ENCODE assay signal across 1 cellular context in the genomic region with DNA sequence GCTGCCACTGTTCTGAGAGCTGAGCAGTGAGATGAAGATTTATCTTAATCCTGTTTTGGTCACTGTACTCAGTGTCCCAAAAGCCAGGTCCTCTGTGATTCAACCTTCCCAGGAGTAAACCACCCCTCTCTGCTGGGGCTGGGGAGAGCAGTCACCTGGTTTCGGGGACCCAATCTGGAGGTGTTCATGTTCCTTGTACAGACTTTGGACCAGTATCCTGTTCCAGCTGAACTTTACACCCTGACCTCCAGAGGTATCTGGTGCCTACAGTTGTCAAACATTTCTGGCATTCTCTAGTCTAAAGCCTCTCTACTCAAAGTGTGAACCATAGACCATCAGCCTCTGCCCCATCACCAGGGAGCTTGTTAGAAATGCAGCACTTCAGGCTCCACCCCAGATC.
TF ChIP-seq lines count a peak whose summit lies in the region.

No MANE protein-coding gene starts in this region.

TF ChIP-seq in HepG2, 621 proteins besides CTCF, POLR2A, EP300 and RAD21 (continued from another document):
- TF ChIP-seq ZNF816 (CRISPR knock-in tag; IDR thresholded peaks at IDR 0.05; ENCODE audit: borderline replicate concordance) (no peak), XBP1 (CRISPR knock-in tag; IDR thresholded peaks at IDR 0.05) (no peak), ZNF329 (CRISPR knock-in tag; IDR thresholded peaks at IDR 0.05; ENCODE audit: low read depth) (no peak), ZNF235 (CRISPR knock-in tag; IDR thresholded peaks at IDR 0.05; ENCODE audit: borderline replicate concordance) (no peak), ZBTB1 (CRISPR knock-in tag; IDR thresholded peaks at IDR 0.05; ENCODE audit: borderline replicate concordance) (no peak), SOX5 (CRISPR knock-in tag; IDR thresholded peaks at IDR 0.05; ENCODE audit: borderline replicate concordance) (peak; percentile 71), JARID2 (CRISPR knock-in tag; IDR thresholded peaks at IDR 0.05; ENCODE audit: insufficient replicate concordance) (no peak), JDP2 (CRISPR knock-in tag; IDR thresholded peaks at IDR 0.05; ENCODE audit: borderline replicate concordance) (no peak), HNRNPH1 (optimal IDR thresholded peaks at IDR 0.05; ENCODE audit: low read depth, low read length) (no peak), ZNF468 (CRISPR knock-in tag; IDR thresholded peaks at IDR 0.05) (no peak), FOXA3 (CRISPR knock-in tag; IDR thresholded peaks at IDR 0.05) (peak; percentile 58), HNRNPL (IDR thresholded peaks at IDR 0.05; ENCODE audit: low read depth, low read length) (no peak), ARNT (IDR thresholded peaks at IDR 0.05) (no peak), ZNF605 (CRISPR knock-in tag; IDR thresholded peaks at IDR 0.05) (peak; percentile 81), MED13 (CRISPR knock-in tag; IDR thresholded peaks at IDR 0.05) (no peak), ZFP82 (CRISPR knock-in tag; IDR thresholded peaks at IDR 0.05; ENCODE audit: borderline replicate concordance) (no peak), ZNF263 (CRISPR knock-in tag; IDR thresholded peaks at IDR 0.05) (no peak), ZNF20 (CRISPR knock-in tag; IDR thresholded peaks at IDR 0.05) (no peak), GABPA (IDR thresholded peaks at IDR 0.05; ENCODE audit: low read depth, low read length) (no peak), GABPA (CRISPR knock-in tag; IDR thresholded peaks at IDR 0.05; ENCODE audit: low read depth) (0 out of 2 replicates have a peak, but pooled peaks have one; percentile 12), ZNF788 (CRISPR knock-in tag; IDR thresholded peaks at IDR 0.05; ENCODE audit: borderline replicate concordance) (peak; percentile 43; the same call in 1 of the 2 replicates)
- TF ChIP-seq, protein P1, sequence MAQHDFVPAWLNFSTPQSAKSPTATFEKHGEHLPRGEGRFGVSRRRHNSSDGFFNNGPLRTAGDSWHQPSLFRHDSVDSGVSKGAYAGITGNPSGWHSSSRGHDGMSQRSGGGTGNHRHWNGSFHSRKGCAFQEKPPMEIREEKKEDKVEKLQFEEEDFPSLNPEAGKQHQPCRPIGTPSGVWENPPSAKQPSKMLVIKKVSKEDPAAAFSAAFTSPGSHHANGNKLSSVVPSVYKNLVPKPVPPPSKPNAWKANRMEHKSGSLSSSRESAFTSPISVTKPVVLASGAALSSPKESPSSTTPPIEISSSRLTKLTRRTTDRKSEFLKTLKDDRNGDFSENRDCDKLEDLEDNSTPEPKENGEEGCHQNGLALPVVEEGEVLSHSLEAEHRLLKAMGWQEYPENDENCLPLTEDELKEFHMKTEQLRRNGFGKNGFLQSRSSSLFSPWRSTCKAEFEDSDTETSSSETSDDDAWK (CRISPR knock-in tag; IDR thresholded peaks at IDR 0.05): no peak
- TF ChIP-seq, protein P2, sequence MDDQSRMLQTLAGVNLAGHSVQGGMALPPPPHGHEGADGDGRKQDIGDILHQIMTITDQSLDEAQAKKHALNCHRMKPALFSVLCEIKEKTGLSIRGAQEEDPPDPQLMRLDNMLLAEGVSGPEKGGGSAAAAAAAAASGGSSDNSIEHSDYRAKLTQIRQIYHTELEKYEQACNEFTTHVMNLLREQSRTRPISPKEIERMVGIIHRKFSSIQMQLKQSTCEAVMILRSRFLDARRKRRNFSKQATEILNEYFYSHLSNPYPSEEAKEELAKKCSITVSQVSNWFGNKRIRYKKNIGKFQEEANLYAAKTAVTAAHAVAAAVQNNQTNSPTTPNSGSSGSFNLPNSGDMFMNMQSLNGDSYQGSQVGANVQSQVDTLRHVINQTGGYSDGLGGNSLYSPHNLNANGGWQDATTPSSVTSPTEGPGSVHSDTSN (CRISPR knock-in tag; IDR thresholded peaks at IDR 0.05; ENCODE audit: borderline replicate concordance): no peak
- TF ChIP-seq, protein P3, sequence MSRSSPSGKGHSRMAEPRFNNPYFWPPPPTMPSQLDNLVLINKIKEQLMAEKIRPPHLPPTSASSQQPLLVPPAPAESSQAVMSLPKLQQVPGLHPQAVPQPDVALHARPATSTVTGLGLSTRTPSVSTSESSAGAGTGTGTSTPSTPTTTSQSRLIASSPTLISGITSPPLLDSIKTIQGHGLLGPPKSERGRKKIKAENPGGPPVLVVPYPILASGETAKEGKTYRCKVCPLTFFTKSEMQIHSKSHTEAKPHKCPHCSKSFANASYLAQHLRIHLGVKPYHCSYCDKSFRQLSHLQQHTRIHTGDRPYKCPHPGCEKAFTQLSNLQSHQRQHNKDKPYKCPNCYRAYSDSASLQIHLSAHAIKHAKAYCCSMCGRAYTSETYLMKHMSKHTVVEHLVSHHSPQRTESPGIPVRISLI (CRISPR knock-in tag; IDR thresholded peaks at IDR 0.05; ENCODE audit: borderline replicate concordance): no peak
- TF ChIP-seq, protein P4, sequence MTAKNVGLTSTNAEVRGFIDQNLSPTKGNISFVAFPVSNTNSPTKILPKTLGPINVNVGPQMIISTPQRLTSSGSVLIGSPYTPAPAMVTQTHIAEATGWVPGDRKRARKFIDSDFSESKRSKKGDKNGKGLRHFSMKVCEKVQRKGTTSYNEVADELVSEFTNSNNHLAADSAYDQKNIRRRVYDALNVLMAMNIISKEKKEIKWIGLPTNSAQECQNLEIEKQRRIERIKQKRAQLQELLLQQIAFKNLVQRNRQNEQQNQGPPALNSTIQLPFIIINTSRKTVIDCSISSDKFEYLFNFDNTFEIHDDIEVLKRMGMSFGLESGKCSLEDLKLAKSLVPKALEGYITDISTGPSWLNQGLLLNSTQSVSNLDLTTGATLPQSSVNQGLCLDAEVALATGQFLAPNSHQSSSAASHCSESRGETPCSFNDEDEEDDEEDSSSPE (CRISPR knock-in tag; IDR thresholded peaks at IDR 0.05): no peak
- TF ChIP-seq, protein P5, sequence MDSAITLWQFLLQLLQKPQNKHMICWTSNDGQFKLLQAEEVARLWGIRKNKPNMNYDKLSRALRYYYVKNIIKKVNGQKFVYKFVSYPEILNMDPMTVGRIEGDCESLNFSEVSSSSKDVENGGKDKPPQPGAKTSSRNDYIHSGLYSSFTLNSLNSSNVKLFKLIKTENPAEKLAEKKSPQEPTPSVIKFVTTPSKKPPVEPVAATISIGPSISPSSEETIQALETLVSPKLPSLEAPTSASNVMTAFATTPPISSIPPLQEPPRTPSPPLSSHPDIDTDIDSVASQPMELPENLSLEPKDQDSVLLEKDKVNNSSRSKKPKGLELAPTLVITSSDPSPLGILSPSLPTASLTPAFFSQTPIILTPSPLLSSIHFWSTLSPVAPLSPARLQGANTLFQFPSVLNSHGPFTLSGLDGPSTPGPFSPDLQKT (CRISPR knock-in tag; IDR thresholded peaks at IDR 0.05; ENCODE audit: borderline replicate concordance): no peak
- TF ChIP-seq, protein P6, sequence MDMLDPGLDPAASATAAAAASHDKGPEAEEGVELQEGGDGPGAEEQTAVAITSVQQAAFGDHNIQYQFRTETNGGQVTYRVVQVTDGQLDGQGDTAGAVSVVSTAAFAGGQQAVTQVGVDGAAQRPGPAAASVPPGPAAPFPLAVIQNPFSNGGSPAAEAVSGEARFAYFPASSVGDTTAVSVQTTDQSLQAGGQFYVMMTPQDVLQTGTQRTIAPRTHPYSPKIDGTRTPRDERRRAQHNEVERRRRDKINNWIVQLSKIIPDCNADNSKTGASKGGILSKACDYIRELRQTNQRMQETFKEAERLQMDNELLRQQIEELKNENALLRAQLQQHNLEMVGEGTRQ (IDR thresholded peaks at IDR 0.05; ENCODE audit: low read depth, low read length): no peak
- TF ChIP-seq, protein P6 (CRISPR knock-in tag; IDR thresholded peaks at IDR 0.05; ENCODE audit: borderline replicate concordance): no peak; the same call in 1 of the 2 replicates
